ENCODE assay signal across 9 cellular contexts in the genomic region with DNA sequence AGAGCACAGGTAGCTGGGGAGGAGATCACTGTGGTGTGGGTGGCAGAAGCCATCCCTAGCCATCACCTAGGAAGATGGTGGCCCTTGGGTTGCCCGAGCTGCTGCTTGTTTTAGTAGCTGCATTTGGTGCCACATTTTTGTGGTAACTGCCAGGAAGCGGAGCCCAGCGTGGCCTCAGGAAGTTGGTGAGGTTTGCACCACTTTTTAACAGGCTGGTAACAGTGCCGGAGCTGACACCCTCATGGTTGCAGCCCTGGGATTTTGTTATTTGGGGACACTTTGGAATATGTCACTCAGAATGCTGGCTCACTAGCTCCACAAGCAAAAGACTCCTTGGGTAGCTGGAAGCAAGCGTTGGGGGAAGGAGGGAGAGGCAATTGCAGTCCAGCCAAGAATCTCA. TPM values are rescaled to one million over a fixed set of nuclear protein-coding genes. Genes with fewer than 3 reads are reported as not detected.
A peak's percentile ranks its signal among the peaks of the same experiment; 100 is the strongest.
DNase-seq lines count a peak whose midpoint lies in the region; ATAC-seq and TF ChIP-seq lines count a peak whose summit lies in the region.
"Had no signal": no experiment of that assay in that cellular context is flagged by ENCODE, and none has a peak within 500 bp of the region (broad histone marks: within the 10 kb centered on the region; RNA-seq: fewer than 3 reads in every experiment).

No MANE protein-coding gene starts in this region.

- POLR2A ChIA-PET in AG04450 (lab: Yijun Ruan, JAX) (interaction anchor here (1.9 kb wide), 1 partner anchor 10 kb away, joined by 6 read pairs; no protein-coding TSS in a partner anchor), MCF 10A (lab: Yijun Ruan, JAX) (interaction anchor here (1.5 to 6.8 kb wide), 5 partner anchors 8 to 19 kb away, joined by 3 to 41 read pairs (median 6); no protein-coding TSS in a partner anchor)
- POLR2A ChIA-PET in naive thymus-derived CD4-positive, alpha-beta T cell (lab: Charles Lee), result interaction anchor here (0.5 to 1.4 kb wide), 5 partner anchors 10 to 1939 kb away, joined by 3 to 6 read pairs (median 4); partner anchors contain the start of genes MRPS12 and SARS2

- intact Hi-C loops in MCF 10A (cut with micrococcal nuclease), result no loop called here
- intact Hi-C loops in naive thymus-derived CD4-positive, alpha-beta T cell (cut with micrococcal nuclease), result loop anchor here in 1 of 2 donors (2.0 kb wide), 1 partner anchor 15 kb away; no protein-coding TSS in a partner anchor

- H3K27me3 ChIP-seq in AG04450 (ENCODE audit: control insufficient read depth, insufficient read depth, low read length), result no peaks in the 10 kb centered on the region
- H3K27me3 ChIP-seq in naive thymus-derived CD4-positive, alpha-beta T cell (ENCODE audit: control insufficient read depth in 2 of 2, insufficient read depth in 2 of 2, low read length in 2 of 2), result peaks cover 0 to 3% of the 10 kb centered on the region in 2 donors

- H3K27me3 Mint-ChIP-seq in MCF 10A (ENCODE audit: insufficient read depth, unreplicated experiment), result no peaks in the 10 kb centered on the region
- H3K27me3 Mint-ChIP-seq in naive thymus-derived CD4-positive, alpha-beta T cell, result peaks cover 0 to 17% (median 4%) of the 10 kb centered on the region in 5 donors

- TF ChIP-seq CTCF in AG04450 (IDR thresholded peaks at IDR 0.05; ENCODE audit: low read depth, low read length) (no peak), MCF 10A (IDR thresholded peaks at IDR 0.05; ENCODE audit: unreplicated experiment) (no peak)

- H3K36me3 ChIP-seq in naive thymus-derived CD4-positive, alpha-beta T cell (ENCODE audit: control insufficient read depth in 2 of 3, insufficient read depth in 3 of 3, low read length in 3 of 3), result no peaks in the 10 kb centered on the region

- H3K9me3 ChIP-seq in AG04450 (ENCODE audit: control insufficient read depth, insufficient read depth, low read length), result no peaks in the 10 kb centered on the region
- no peaks in the 10 kb centered on the region for H3K9me3 ChIP-seq in naive thymus-derived CD4-positive, alpha-beta T cell (ENCODE audit: control insufficient read depth in 2 of 3, low read length in 3 of 3)

- ATAC-seq in naive thymus-derived CD4-positive, alpha-beta T cell, result peak; percentile 56
- no peak for ATAC-seq in HG02870 (IDR thresholded peaks at IDR 0.05; ENCODE audit: unreplicated experiment)

- H3K27ac Mint-ChIP-seq in MCF 10A (ENCODE audit: low read depth, unreplicated experiment), result peak overlapping the region; percentile 74
- H3K27ac Mint-ChIP-seq in naive thymus-derived CD4-positive, alpha-beta T cell, result peak overlapping the region in 2 of 9 donors; percentile 33 to 44

- H3K4me3 ChIP-seq in AG04450 (ENCODE audit: low read depth, low read length), result no peak overlapping the region
- H3K4me3 ChIP-seq in naive thymus-derived CD4-positive, alpha-beta T cell (ENCODE audit: low read length), result peak overlapping the region; percentile 25

- no peaks in the 10 kb centered on the region for H3K9me3 Mint-ChIP-seq in MCF 10A (ENCODE audit: unreplicated experiment)
- no peaks in the 10 kb centered on the region for H3K9me3 Mint-ChIP-seq in naive thymus-derived CD4-positive, alpha-beta T cell

- peaks cover 30 to 72% of the 10 kb centered on the region in 2 donors for H3K4me1 ChIP-seq in naive thymus-derived CD4-positive, alpha-beta T cell (ENCODE audit: control insufficient read depth in 2 of 2, insufficient read depth in 2 of 2, low read length in 2 of 2)

- peaks cover 56% of the 10 kb centered on the region for H3K4me1 Mint-ChIP-seq in MCF 10A (ENCODE audit: insufficient read depth, unreplicated experiment)
- peaks cover 31 to 74% (median 57%) of the 10 kb centered on the region in 7 donors for H3K4me1 Mint-ChIP-seq in naive thymus-derived CD4-positive, alpha-beta T cell

- no TSS peak for BruUV-seq in MCF 10A (replicated peaks; lab: Mats Ljungman, UMichigan)

- peak overlapping the region; percentile 11 for H3K27ac ChIP-seq in AG04450 (ENCODE audit: low read depth, low read length)
- H3K27ac ChIP-seq in naive thymus-derived CD4-positive, alpha-beta T cell (ENCODE audit: low read depth, low read length), result no peak overlapping the region

- CTCF ChIA-PET in AG04450 (lab: Charles Lee), result interaction anchor here (1.9 to 2.1 kb wide), 2 partner anchors 10 to 35 kb away, joined by 5 to 7 read pairs; no protein-coding TSS in a partner anchor
- CTCF ChIA-PET in MCF 10A (lab: Yijun Ruan, JAX), result interaction anchor here (1.0 to 1.2 kb wide), 2 partner anchors 10 to 36 kb away, joined by 3 to 5 read pairs; no protein-coding TSS in a partner anchor
- CTCF ChIA-PET in naive thymus-derived CD4-positive, alpha-beta T cell (lab: Charles Lee), result no interaction called here

- no peak for DNase-seq in AG04450 (ENCODE audit: low read depth, low spot score)
- peak; percentile 49 to 54 for DNase-seq in Kasumi-1 (lab: John Stamatoyannopoulos, UW)
- DNase-seq in MCF 10A (ENCODE audit: unreplicated experiment), result no peak
- peak in 3 of 9 donors; percentile 27 to 46 (median 33) for DNase-seq in naive thymus-derived CD4-positive, alpha-beta T cell
- no peak for DNase-seq in putamen (ENCODE audit: low spot score)
- DNase-seq in COLO829 (ENCODE audit: low spot score), result no peak
- DNase-seq in GM03348 (ENCODE audit: low spot score), result no peak

- H3K4me3 Mint-ChIP-seq in MCF 10A (ENCODE audit: unreplicated experiment), result no peak overlapping the region
- peak overlapping the region; percentile 65 to 81 (median 76) for H3K4me3 Mint-ChIP-seq in naive thymus-derived CD4-positive, alpha-beta T cell

- peaks cover 63% of the 10 kb centered on the region for H3K36me3 Mint-ChIP-seq in MCF 10A (ENCODE audit: insufficient read depth, unreplicated experiment)
- H3K36me3 Mint-ChIP-seq in naive thymus-derived CD4-positive, alpha-beta T cell, result peaks cover 0 to 21% (median 4%) of the 10 kb centered on the region in 5 donors

RNA-seq across cellular contexts. Expression of gene ACTN4, which starts 22.1 kb away (rescaled TPM):
- 300 and 359 TPM in 2 replicates for polyA plus RNA-seq in AG04450 (2011; rRNA removed)
- 243 and 327 TPM in 2 replicates for polyA minus RNA-seq in AG04450 (2011; rRNA and poly(A)+ RNA removed)
- total RNA-seq in MCF 10A (2022), result 300 and 320 TPM in 2 replicates
- total RNA-seq in naive thymus-derived CD4-positive, alpha-beta T cell, result 100 to 1,000 TPM in 2 of 5 experiments, 10 to 100 TPM in 3; 49.2 to 355 (median 54.4) TPM
- polyA plus RNA-seq in naive thymus-derived CD4-positive, alpha-beta T cell, result 1 to 10 TPM; 2.8 to 3.9 TPM

RNA-seq across cellular contexts. Expression of gene EIF3K, which starts 50.5 kb away (rescaled TPM):
- 168 and 250 TPM in 2 replicates for polyA plus RNA-seq in AG04450 (2011; rRNA removed)
- 283 and 385 TPM in 2 replicates for polyA minus RNA-seq in AG04450 (2011; rRNA and poly(A)+ RNA removed)
- 342 and 375 TPM in 2 replicates for total RNA-seq in MCF 10A (2022)
- total RNA-seq in naive thymus-derived CD4-positive, alpha-beta T cell, result 100 to 1,000 TPM; 294 to 405 (median 337) TPM
- 100 to 1,000 TPM; 424 to 437 TPM for polyA plus RNA-seq in naive thymus-derived CD4-positive, alpha-beta T cell

RNA-seq across cellular contexts. Expression of gene MAP4K1, which starts 51.8 kb away (rescaled TPM):
- polyA plus RNA-seq in AG04450 (2011; rRNA removed), result 0.09 and 0.31 TPM in 2 replicates
- not detected in 2 replicates for polyA minus RNA-seq in AG04450 (2011; rRNA and poly(A)+ RNA removed)
- total RNA-seq in MCF 10A (2022), result 0.56 and 1.9 TPM in 2 replicates
- total RNA-seq in naive thymus-derived CD4-positive, alpha-beta T cell, result 100 to 1,000 TPM; 200 to 287 (median 235) TPM
- polyA plus RNA-seq in naive thymus-derived CD4-positive, alpha-beta T cell, result 100 to 1,000 TPM in 1 of 2 donors, 10 to 100 TPM in 1; 79.0 to 120 TPM
- total RNA-seq: glomerular endothelial cell had no signal

Comparison
In these comparisons a context has a peak if more than half of its experiments do, and no peak if none do; other contexts are left out.
1. DNase-seq: peak in Kasumi-1 (2 of 2); none in AG04450 (single experiment), MCF 10A (single experiment), putamen (single experiment), COLO829 (single experiment) and GM03348 (single experiment).
2. RNA of gene MAP4K1, which starts 51.8 kb away (total RNA-seq): 200 to 287 TPM in naive thymus-derived CD4-positive, alpha-beta T cell; 0.56 to 1.9 TPM in MCF 10A; every median in the first group is over 10 times any median in the second.